8 cellular contexts compared by ENCODE assay signal in the genomic region with DNA sequence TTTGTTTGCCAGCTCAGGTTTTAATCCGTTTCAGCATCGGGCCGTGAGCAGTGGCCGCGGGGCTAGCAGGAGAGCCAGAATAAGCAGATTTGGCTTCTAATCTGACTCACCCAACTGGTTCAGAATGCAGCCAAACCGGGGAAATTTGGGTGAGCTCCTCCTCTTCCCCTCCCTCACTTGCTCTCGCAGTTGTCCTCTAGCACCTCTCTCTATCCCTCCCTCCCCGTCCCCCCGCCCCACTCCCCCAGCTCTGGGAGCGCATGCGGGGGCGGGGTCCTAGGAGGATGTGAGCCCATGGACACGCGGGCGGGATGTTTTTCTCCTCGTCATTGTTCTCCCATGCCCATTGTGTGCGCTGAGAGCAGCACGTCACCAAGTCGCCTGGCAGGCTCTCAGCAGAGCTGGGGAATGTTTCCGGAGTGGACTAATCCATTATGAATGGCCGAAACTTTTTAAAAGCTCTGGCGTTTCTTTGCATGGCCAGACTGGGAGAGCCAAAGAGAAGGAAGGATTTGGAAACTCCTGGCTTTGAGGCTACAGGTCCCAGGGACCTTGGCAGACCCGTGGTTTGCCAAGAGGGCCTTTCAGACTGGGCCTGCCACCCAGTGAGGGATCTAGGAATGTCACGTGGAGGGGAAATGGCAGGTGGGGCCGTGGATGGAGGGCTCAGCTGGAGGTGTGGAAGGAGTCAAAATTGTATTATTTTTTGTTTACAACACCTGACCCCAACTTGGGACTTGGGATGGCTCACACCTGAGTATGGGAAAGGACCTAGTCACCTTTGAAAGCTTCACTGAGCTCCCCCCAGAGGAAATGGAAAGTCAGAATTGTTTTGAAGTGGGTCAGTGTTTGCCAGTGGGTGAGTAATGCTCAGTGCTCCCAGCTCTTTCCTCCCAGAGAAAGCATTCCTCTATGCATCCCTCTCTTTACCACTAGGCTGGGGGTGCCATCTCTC. TPM values are rescaled to one million over a fixed set of nuclear protein-coding genes. Genes with fewer than 3 reads are reported as not detected.
A peak's percentile ranks its signal among the peaks of the same experiment; 100 is the strongest.
DNase-seq lines count a peak whose midpoint lies in the region; ATAC-seq and TF ChIP-seq lines count a peak whose summit lies in the region.

No MANE protein-coding gene starts in this region.

- TF ChIP-seq CTCF in osteoblast (IDR thresholded peaks at IDR 0.05; ENCODE audit: extremely low read depth, low read depth, low read length), result peak; percentile 5

- H3K36me3 Mint-ChIP-seq in activated naive CD8-positive, alpha-beta T cell treated with anti-CD3 and anti-CD28 coated beads, Interleukin-2, amount 50 U/mL, for 24 hours (ENCODE audit: low read depth), result no peaks in the 10 kb centered on the region

- peak; percentile 51 for DNase-seq in GM04503 (ENCODE audit: low read depth)
- peak; percentile 79 for DNase-seq in NCI-H2029 (lab: John Stamatoyannopoulos, UW)
- DNase-seq in activated naive CD8-positive, alpha-beta T cell treated with anti-CD3 and anti-CD28 coated beads, Interleukin-2, amount 50 U/mL, for 24 hours, result peak; percentile 49
- DNase-seq in cardiac septum (ENCODE audit: low spot score), result peak; percentile 88
- DNase-seq in osteoblast (ENCODE audit: insufficient read length, low spot score, missing footprints), result peak; percentile 96

- H3K27me3 Mint-ChIP-seq in activated naive CD8-positive, alpha-beta T cell treated with anti-CD3 and anti-CD28 coated beads, Interleukin-2, amount 50 U/mL, for 24 hours, result peaks cover 38% of the 10 kb centered on the region

- H3K27me3 ChIP-seq in osteoblast (ENCODE audit: insufficient read depth, low read length), result peaks cover 21% of the 10 kb centered on the region

- no peaks in the 10 kb centered on the region for H3K9me3 Mint-ChIP-seq in activated naive CD8-positive, alpha-beta T cell treated with anti-CD3 and anti-CD28 coated beads, Interleukin-2, amount 50 U/mL, for 24 hours

- peak; percentile 63 for ATAC-seq in activated naive CD8-positive, alpha-beta T cell treated with anti-CD3 and anti-CD28 coated beads, Interleukin-2, amount 50 U/mL, for 24 hours
- ATAC-seq in HG02759 (IDR thresholded peaks at IDR 0.05; ENCODE audit: unreplicated experiment), result no peak
- no peak for ATAC-seq in HG02981 (IDR thresholded peaks at IDR 0.05; ENCODE audit: unreplicated experiment)
- no peak for ATAC-seq in HG03025 (IDR thresholded peaks at IDR 0.05; ENCODE audit: low FRiP score, unreplicated experiment)

- H3K36me3 ChIP-seq in osteoblast (ENCODE audit: insufficient read depth, low read length), result no peaks in the 10 kb centered on the region

- H3K4me3 Mint-ChIP-seq in activated naive CD8-positive, alpha-beta T cell treated with anti-CD3 and anti-CD28 coated beads, Interleukin-2, amount 50 U/mL, for 24 hours, result peak overlapping the region; percentile 48

- H3K27ac ChIP-seq in osteoblast (ENCODE audit: low read depth, low read length), result peak overlapping the region; percentile 87

- peaks cover 9% of the 10 kb centered on the region for H3K4me1 Mint-ChIP-seq in activated naive CD8-positive, alpha-beta T cell treated with anti-CD3 and anti-CD28 coated beads, Interleukin-2, amount 50 U/mL, for 24 hours

- peaks cover 11% of the 10 kb centered on the region for H3K4me1 ChIP-seq in osteoblast (ENCODE audit: insufficient read depth, low read length)

- intact Hi-C loops in cardiac septum (cut with DNase I), result no loop called here

- H3K4me2 ChIP-seq in osteoblast (ENCODE audit: insufficient read depth, low read length), result peak overlapping the region; percentile 82

- H3K79me2 ChIP-seq in osteoblast (ENCODE audit: insufficient read depth, low read length), result no peaks in the 10 kb centered on the region

- peak overlapping the region; percentile 42 for H3K27ac Mint-ChIP-seq in activated naive CD8-positive, alpha-beta T cell treated with anti-CD3 and anti-CD28 coated beads, Interleukin-2, amount 50 U/mL, for 24 hours

- peak overlapping the region; percentile 67 for H3K4me3 ChIP-seq in osteoblast (ENCODE audit: insufficient read depth, low read length)

- H2AFZ ChIP-seq in osteoblast (ENCODE audit: low read length), result peak overlapping the region; percentile 86

- no peaks in the 10 kb centered on the region for H4K20me1 ChIP-seq in osteoblast (ENCODE audit: insufficient read depth, low read length)

- no peaks in the 10 kb centered on the region for H3K9me3 ChIP-seq in osteoblast (ENCODE audit: low read depth, low read length)

RNA-seq across cellular contexts. Expression of gene CDK18, which starts 39.2 kb away (rescaled TPM):
- total RNA-seq in cardiac septum (195 TPM), osteoblast (0.29 and 0.72 TPM in 2 replicates)

Comparison
In these comparisons a context has a peak if more than half of its experiments do, and no peak if none do; other contexts are left out.
1. RNA of gene CDK18, which starts 39.2 kb away (total RNA-seq): 195 TPM in cardiac septum (single experiment); 0.29 to 0.72 TPM in osteoblast; every median in the first group is over 100 times any median in the second.
2. Peak in every context shown above with its lines, with median percentiles within 50 percentile points of each other: DNase-seq.